In the genomic region with DNA sequence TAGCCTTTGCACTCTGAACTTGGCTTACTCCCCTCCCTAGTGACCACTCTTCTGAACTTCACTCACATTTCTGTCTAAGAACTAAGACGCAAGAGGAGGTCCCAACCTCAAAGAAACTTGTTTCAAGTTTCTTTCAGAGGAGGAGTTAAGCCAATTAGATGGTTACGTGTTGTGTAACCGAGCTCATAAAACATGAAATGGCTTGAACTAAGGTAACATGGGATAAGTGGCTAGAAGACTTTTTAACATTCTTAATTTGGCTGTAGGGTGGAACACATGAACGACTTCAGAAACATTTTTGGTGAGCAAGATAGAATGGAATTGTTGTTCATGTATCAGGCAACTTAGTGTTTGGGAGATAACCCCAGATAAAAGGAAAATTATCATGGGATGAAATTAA, we compare ENCODE assay signal across 22 cellular contexts. TPM values are rescaled to one million over a fixed set of nuclear protein-coding genes. Genes with fewer than 3 reads are reported as not detected.
DNase-seq lines count a peak whose midpoint lies in the region; ATAC-seq, FAIRE-seq and TF ChIP-seq lines count a peak whose summit lies in the region.
"Had no signal": no experiment of that assay in that cellular context is flagged by ENCODE, and none has a peak within 500 bp of the region (broad histone marks: within the 10 kb centered on the region; RNA-seq: fewer than 3 reads in every experiment).

No MANE protein-coding gene starts in this region.

- H3K4me3 ChIP-seq in keratinocyte (ENCODE audit: control insufficient read depth in 2 of 3, extremely low read depth in 1 of 3, insufficient read depth in 2 of 3, low read depth in 1 of 3, low read length in 3 of 3) (no peak overlapping the region), suprapubic skin (no peak overlapping the region), SJCRH30 (no peak overlapping the region)
- H3K4me3 ChIP-seq: HAP-1 had no signal

- H3K4me2 ChIP-seq in keratinocyte (ENCODE audit: control insufficient read depth, extremely low read depth, insufficient read depth, low read depth, low read length): peak overlapping the region; percentile 17

- ATAC-seq in activated T-cell treated with anti-CD3 and anti-CD28 coated beads, Interleukin-2, amount 50 U/mL, for 72 hours (replicated peaks in 1 of 2): no peak
- ATAC-seq in GM21717 (IDR thresholded peaks at IDR 0.05; ENCODE audit: unreplicated experiment): no peak
- ATAC-seq: HepG2 had no signal

- H3K36me3 ChIP-seq in keratinocyte (ENCODE audit: control insufficient read depth in 2 of 2, extremely low read depth in 1 of 2, insufficient read depth in 2 of 2, low read length in 2 of 2): no peaks in the 10 kb centered on the region
- no peaks in the 10 kb centered on the region for H3K36me3 ChIP-seq in suprapubic skin
- H3K36me3 ChIP-seq in SJCRH30: no peaks in the 10 kb centered on the region
- H3K36me3 ChIP-seq: BE2C, HAP-1 had no signal

- TF ChIP-seq CTCF in keratinocyte (optimal IDR thresholded peaks at IDR 0.05 in 1 of 3, IDR thresholded peaks at IDR 0.05 in 1 of 3, conservative IDR thresholded peaks at IDR 0.05 in 1 of 3; ENCODE audit: extremely low read depth in 1 of 3, insufficient read depth in 2 of 3, low read length in 3 of 3) (no peak), suprapubic skin (IDR thresholded peaks at IDR 0.05) (no peak), GM10266 (IDR thresholded peaks at IDR 0.05; ENCODE audit: control insufficient read depth, insufficient read depth, low read depth, missing control alignments) (no peak)

- no peak overlapping the region for H3K4me3 Mint-ChIP-seq in activated T-cell treated with anti-CD3 and anti-CD28 coated beads, Interleukin-2, amount 50 U/mL, for 72 hours
- H3K4me3 Mint-ChIP-seq: CD4-positive, CD25-positive, alpha-beta regulatory T cell; CD8-positive, alpha-beta memory T cell; IgD-negative memory B cell had no signal

- no peaks in the 10 kb centered on the region for H3K79me2 ChIP-seq in keratinocyte (ENCODE audit: control insufficient read depth, insufficient read depth, low read length)

- peak overlapping the region; percentile 58 for H2AFZ ChIP-seq in keratinocyte (ENCODE audit: control insufficient read depth, low read length)

- peak; percentile 90 for FAIRE-seq in keratinocyte (lab: Jason Lieb, UNC)
- FAIRE-seq: D721Med, HepG2 had no signal

- H3K9me3 ChIP-seq in keratinocyte (ENCODE audit: control insufficient read depth, low read depth, low read length): no peaks in the 10 kb centered on the region
- H3K9me3 ChIP-seq in suprapubic skin: no peaks in the 10 kb centered on the region
- H3K9me3 ChIP-seq in SJCRH30 (replicated peaks): 0 out of 2 replicates have a peak, but pooled peaks cover 3% of the 10 kb centered on the region
- H3K9me3 ChIP-seq: BE2C, Caco-2, HAP-1 had no signal

- no peaks in the 10 kb centered on the region for H3K9me1 ChIP-seq in keratinocyte (ENCODE audit: control insufficient read depth, extremely low read depth, insufficient read depth, low read length)

- H3K27ac Mint-ChIP-seq in activated T-cell treated with anti-CD3 and anti-CD28 coated beads, Interleukin-2, amount 50 U/mL, for 72 hours: peak overlapping the region; percentile 32
- H3K27ac Mint-ChIP-seq: CD4-positive, CD25-positive, alpha-beta regulatory T cell; CD8-positive, alpha-beta memory T cell; IgD-negative memory B cell had no signal

- H3K4me1 ChIP-seq in keratinocyte (ENCODE audit: control insufficient read depth, extremely low read depth, insufficient read depth, low read length) (peaks cover 27% of the 10 kb centered on the region), suprapubic skin (peaks cover 15% of the 10 kb centered on the region), SJCRH30 (no peaks in the 10 kb centered on the region)
- H3K4me1 ChIP-seq: Caco-2, HAP-1 had no signal

- no peaks in the 10 kb centered on the region for H4K20me1 ChIP-seq in keratinocyte (ENCODE audit: control insufficient read depth, extremely low read depth, insufficient read depth, low read length)

- no peaks in the 10 kb centered on the region for H3K27me3 ChIP-seq in keratinocyte (ENCODE audit: control insufficient read depth, extremely low read depth, insufficient read depth, low read length)
- H3K27me3 ChIP-seq in suprapubic skin: no peaks in the 10 kb centered on the region
- H3K27me3 ChIP-seq in SJCRH30: peaks cover 15% of the 10 kb centered on the region
- H3K27me3 ChIP-seq: BE2C had no signal

- H3K4me1 Mint-ChIP-seq in activated T-cell treated with anti-CD3 and anti-CD28 coated beads, Interleukin-2, amount 50 U/mL, for 72 hours (ENCODE audit: low read depth): peaks cover 7% of the 10 kb centered on the region
- H3K4me1 Mint-ChIP-seq: CD4-positive, CD25-positive, alpha-beta regulatory T cell; CD8-positive, alpha-beta memory T cell had no signal

- no peak overlapping the region for H3K9ac ChIP-seq in keratinocyte (ENCODE audit: control insufficient read depth, extremely low read depth, insufficient read depth, low read length)

- DNase-seq in activated T-cell treated with anti-CD3 and anti-CD28 coated beads, Interleukin-2, amount 50 U/mL, for 72 hours: no peak
- DNase-seq in activated T-cell treated with anti-CD3 and anti-CD28 coated beads for 4 hours: no peak
- peak; percentile 20 for DNase-seq in epithelial cell of prostate (ENCODE audit: low read depth, low spot score)
- no peak for DNase-seq in keratinocyte (ENCODE audit: low read depth, low spot score)
- no peak for DNase-seq in suprapubic skin (ENCODE audit: low spot score in 2 of 2)
- no peak for DNase-seq in GM10266 (ENCODE audit: extremely low spot score)
- DNase-seq in SJCRH30: no peak
- DNase-seq: 8988T; ACHN; BE2C; C1 segment of cervical spinal cord; Caco-2; CD4-positive, CD25-positive, alpha-beta regulatory T cell; CD8-positive, alpha-beta memory T cell; DMS79; GDM1; KG1 had no signal

- no peak for TF ChIP-seq EP300 in suprapubic skin (IDR thresholded peaks at IDR 0.05)

- H3K36me3 Mint-ChIP-seq in activated T-cell treated with anti-CD3 and anti-CD28 coated beads, Interleukin-2, amount 50 U/mL, for 72 hours (ENCODE audit: insufficient read depth in 2 of 2): no peaks in the 10 kb centered on the region
- H3K36me3 Mint-ChIP-seq: CD4-positive, CD25-positive, alpha-beta regulatory T cell; CD8-positive, alpha-beta memory T cell had no signal

- no peak for TF ChIP-seq POLR2A in suprapubic skin (IDR thresholded peaks at IDR 0.05)

- dilution Hi-C loops in keratinocyte (cut with MboI; ENCODE audit: extremely low pct_ligation_motif_present, low sequenced_read_pairs): no loop called here

- H3K27ac ChIP-seq in epithelial cell of prostate (peak overlapping the region; percentile 34), keratinocyte (ENCODE audit: control insufficient read depth, insufficient read depth, low read length) (no peak overlapping the region), suprapubic skin (peak overlapping the region; percentile 61), SJCRH30 (no peak overlapping the region)

- H3K9me3 Mint-ChIP-seq in activated T-cell treated with anti-CD3 and anti-CD28 coated beads, Interleukin-2, amount 50 U/mL, for 72 hours: no peaks in the 10 kb centered on the region

- peaks cover 7% of the 10 kb centered on the region for H3K27me3 Mint-ChIP-seq in activated T-cell treated with anti-CD3 and anti-CD28 coated beads, Interleukin-2, amount 50 U/mL, for 72 hours (ENCODE audit: low read depth)

- 59% methylated on average over 4 of the region's 4 CpGs for WGBS in suprapubic skin

RNA-seq across cellular contexts. Expression of a gene that starts 39.6 kb away (rescaled TPM):
- 100 to 1,000 TPM in 1 of 2 donors, 10 to 100 TPM in 1; 78.3 to 123 TPM for total RNA-seq in activated T-cell treated with anti-CD3 and anti-CD28 coated beads, Interleukin-2, amount 50 U/mL, for 72 hours
- polyA plus RNA-seq in keratinocyte: 96.3 to 308 TPM (median 191 TPM) in 3 replicates
- polyA plus RNA-seq in keratinocyte (2011; ENCODE audit: low read depth): 286 TPM
- 249 and 356 TPM in 2 replicates for polyA plus RNA-seq in keratinocyte (2011; cell fraction: cytosol; rRNA removed)
- 54.0 and 117 TPM in 2 replicates for polyA plus RNA-seq in keratinocyte (2011; cell fraction: nucleus; rRNA removed)
- 327 and 349 TPM in 2 replicates for polyA plus RNA-seq in keratinocyte (2012; ENCODE audit: low replicate concordance)
- polyA minus RNA-seq in keratinocyte: 7.7 to 190 TPM (median 87.4 TPM) in 3 replicates
- 91.9 TPM for polyA minus RNA-seq in keratinocyte (2011; cell fraction: cytosol; rRNA and poly(A)+ RNA removed)
- polyA minus RNA-seq in keratinocyte (2011; cell fraction: nucleus; rRNA and poly(A)+ RNA removed): 15.8 and 26.7 TPM in 2 replicates
- 100 to 1,000 TPM in 2 of 4 donors, 10 to 100 TPM in 2; 53.3 to 117 (median 92.8) TPM for total RNA-seq in suprapubic skin
- 340 and 359 TPM in 2 replicates for total RNA-seq in SJCRH30 (2014; rRNA removed; shearing (Covaris generic))

Comparison
In these comparisons a context has a peak if more than half of its experiments do, and no peak if none do; other contexts are left out.
1. H3K27ac ChIP-seq: peak in epithelial cell of prostate (single experiment) and suprapubic skin (single experiment); none in keratinocyte (single experiment) and SJCRH30 (single experiment).